Comparison of ENCODE assay signal across 1 cellular context in genomic region chr21:32819702-32820101, GRCh38.
TF ChIP-seq lines count a peak whose summit lies in the region.

No MANE protein-coding gene starts in this region.

TF ChIP-seq in IMR-90, 13 proteins besides CTCF, POLR2A, EP300 and RAD21 (continued from another document):
- no peak for TF ChIP-seq NFE2L2 (IDR thresholded peaks at IDR 0.05; ENCODE audit: low read depth, low read length)
